7 cellular contexts compared by ENCODE assay signal in genomic region chr14:35826952-35827416, GRCh38. TPM values are rescaled to one million over a fixed set of nuclear protein-coding genes. Genes with fewer than 3 reads are reported as not detected.
DNase-seq lines count a peak whose midpoint lies in the region; ATAC-seq, FAIRE-seq and TF ChIP-seq lines count a peak whose summit lies in the region.

No MANE protein-coding gene starts in this region.

- TF ChIP-seq CTCF in HCT116 (IDR thresholded peaks at IDR 0.05 in 2 of 3, conservative IDR thresholded peaks at IDR 0.05 in 1 of 3; ENCODE audit: borderline replicate concordance in 1 of 3, insufficient read depth in 1 of 3, low read depth in 2 of 3, low read length in 2 of 3): no peak
- TF ChIP-seq CTCF in activated B cell treated with CpG ODN at 0.5 μM for 24 hours (IDR thresholded peaks at IDR 0.05): no peak
- TF ChIP-seq CTCF in GM13977 (IDR thresholded peaks at IDR 0.05; ENCODE audit: extremely low read depth, insufficient read depth, missing control alignments): no peak

- CTCF ChIA-PET in HCT116 (lab: Charles Lee) (interaction anchor here (1.2 to 2.2 kb wide), 4 partner anchors 9 to 18 kb away, joined by 5 to 15 read pairs (median 8); partner anchors contain the start of gene RALGAPA1), activated B cell treated with CpG ODN at 0.5 μM for 24 hours (lab: Charles Lee) (interaction anchor here (2.1 kb wide), 1 partner anchor 12 kb away, joined by 12 read pairs; no protein-coding TSS in a partner anchor)

- RAD21 ChIA-PET in HCT116 (lab: Charles Lee; ENCODE audit: low non-redundant PET in 1 of 2, low total read pairs in 2 of 2, uncharacterized antibody in 2 of 2, unreplicated experiment in 2 of 2): no interaction called here

- TF ChIP-seq RAD21 in HCT116 (IDR thresholded peaks at IDR 0.05; ENCODE audit: low read depth): no peak

- H3K4me2 ChIP-seq in HCT116 (ENCODE audit: low read length): peak overlapping the region; percentile 93

- no peaks in the 10 kb centered on the region for H3K9me3 Mint-ChIP-seq in activated B cell treated with CpG ODN at 0.5 μM for 24 hours
- no peaks in the 10 kb centered on the region for H3K9me3 Mint-ChIP-seq in stimulated activated naive B cell treated with anti-CD40 and anti-IgM and Interleukin-4, amounts not matched to agents 10 μg/mL and 1 μg/mL and 100 μg/mL, for 72 hours

- no peak for TF ChIP-seq POLR2A in HCT116 (IDR thresholded peaks at IDR 0.05; ENCODE audit: borderline replicate concordance, extremely low read depth, insufficient read depth, insufficient read length)

- no peaks in the 10 kb centered on the region for H3K27me3 ChIP-seq in HCT116 (ENCODE audit: insufficient read depth, low read length)

- FAIRE-seq in frontal cortex (lab: Jason Lieb, UNC): no peak

- peak overlapping the region; percentile 91 for H3K27ac ChIP-seq in HCT116 (ENCODE audit: low read depth, low read length)

- H3K4me3 ChIP-seq in HCT116 (replicated peaks in 1 of 2; ENCODE audit: low read depth in 1 of 2, low read length in 2 of 2) (peak overlapping the region; percentile 74 to 82), iPS-11a (ENCODE audit: low read depth, low read length) (peak overlapping the region; percentile 88)

- H3K79me2 ChIP-seq in HCT116 (ENCODE audit: insufficient read depth, low read length): no peaks in the 10 kb centered on the region

- H3K27ac Mint-ChIP-seq in activated B cell treated with CpG ODN at 0.5 μM for 24 hours: peak overlapping the region; percentile 65
- H3K27ac Mint-ChIP-seq in stimulated activated naive B cell treated with anti-CD40 and anti-IgM and Interleukin-4, amounts not matched to agents 10 μg/mL and 1 μg/mL and 100 μg/mL, for 72 hours: peak overlapping the region; percentile 97

- intact Hi-C loops in HCT116 (cut with micrococcal nuclease) (no loop called here), activated B cell treated with CpG ODN at 0.5 μM for 24 hours (cut with micrococcal nuclease) (loop anchor here (1.0 to 10.0 kb wide), 10 partner anchors 18 to 1365 kb away; partner anchors contain the start of genes CFL2, EAPP, FAM177A1 and MBIP)

- DNase-seq in HCT116 (ENCODE audit: low read depth, low spot score) (no peak), activated B cell treated with CpG ODN at 0.5 μM for 24 hours (no peak), GM13977 (ENCODE audit: low spot score) (no peak), frontal cortex (ENCODE audit: low spot score in 2 of 2) (no peak)
- DNase-seq in stimulated activated naive B cell treated with anti-CD40 and anti-IgM and Interleukin-4, amounts not matched to agents 10 μg/mL and 1 μg/mL and 100 μg/mL, for 72 hours: no peak

- H3K4me1 ChIP-seq in HCT116 (ENCODE audit: control insufficient read depth in 1 of 2, insufficient read depth in 2 of 2, low read length in 2 of 2): peaks cover 4 to 15% of the 10 kb centered on the region in 2 experiments

- H3K9ac ChIP-seq in HCT116 (ENCODE audit: low read length): peak overlapping the region; percentile 81

- H3K4me1 Mint-ChIP-seq in activated B cell treated with CpG ODN at 0.5 μM for 24 hours: peaks cover 19% of the 10 kb centered on the region
- H3K4me1 Mint-ChIP-seq in stimulated activated naive B cell treated with anti-CD40 and anti-IgM and Interleukin-4, amounts not matched to agents 10 μg/mL and 1 μg/mL and 100 μg/mL, for 72 hours: peaks cover 9 to 21% of the 10 kb centered on the region in 2 donors

- no peaks in the 10 kb centered on the region for H3K9me2 ChIP-seq in HCT116 (ENCODE audit: insufficient read depth)

- H4K20me1 ChIP-seq in HCT116 (ENCODE audit: insufficient read depth): no peaks in the 10 kb centered on the region

- BruUV-seq in HCT116 (replicated peaks; lab: Mats Ljungman, UMichigan): no TSS peak

- H3K4me3 Mint-ChIP-seq in activated B cell treated with CpG ODN at 0.5 μM for 24 hours: peak overlapping the region; percentile 87
- peak overlapping the region; percentile 90 to 94 for H3K4me3 Mint-ChIP-seq in stimulated activated naive B cell treated with anti-CD40 and anti-IgM and Interleukin-4, amounts not matched to agents 10 μg/mL and 1 μg/mL and 100 μg/mL, for 72 hours

- H3K36me3 Mint-ChIP-seq in activated B cell treated with CpG ODN at 0.5 μM for 24 hours (ENCODE audit: low read depth): peaks cover 12% of the 10 kb centered on the region
- H3K36me3 Mint-ChIP-seq in stimulated activated naive B cell treated with anti-CD40 and anti-IgM and Interleukin-4, amounts not matched to agents 10 μg/mL and 1 μg/mL and 100 μg/mL, for 72 hours: peaks cover 0 to 7% of the 10 kb centered on the region in 2 donors

- POLR2A ChIA-PET in HCT116 (lab: Charles Lee) (interaction anchor here (1.2 to 1.7 kb wide), 5 partner anchors 9 to 388 kb away, joined by 3 to 14 read pairs (median 10); partner anchors contain the start of gene RALGAPA1), activated B cell treated with CpG ODN at 0.5 μM for 24 hours (lab: Charles Lee) (interaction anchor here (0.5 to 2.2 kb wide), 7 partner anchors 17 to 1291 kb away, joined by 3 to 28 read pairs (median 4); partner anchors contain the start of genes FAM177A1 and RALGAPA1)

- ATAC-seq in HCT116 (no peak), activated B cell treated with CpG ODN at 0.5 μM for 24 hours (ENCODE audit: low read depth) (no peak), GM21576 (IDR thresholded peaks at IDR 0.05; ENCODE audit: unreplicated experiment) (no peak)
- ATAC-seq in stimulated activated naive B cell treated with anti-CD40 and anti-IgM and Interleukin-4, amounts not matched to agents 10 μg/mL and 1 μg/mL and 100 μg/mL, for 72 hours (replicated peaks): no peak

- no peaks in the 10 kb centered on the region for H3K27me3 Mint-ChIP-seq in activated B cell treated with CpG ODN at 0.5 μM for 24 hours
- H3K27me3 Mint-ChIP-seq in stimulated activated naive B cell treated with anti-CD40 and anti-IgM and Interleukin-4, amounts not matched to agents 10 μg/mL and 1 μg/mL and 100 μg/mL, for 72 hours: no peaks in the 10 kb centered on the region

- in situ Hi-C loops in GM13977 (cut with MboI; ENCODE audit: low pct_unique_long_range_greater_than_20kb, low sequenced_read_pairs, unreplicated experiment): no loop called here

- H3K36me3 ChIP-seq in HCT116 (ENCODE audit: control insufficient read depth in 1 of 2, insufficient read depth in 2 of 2, low read length in 2 of 2): no peaks in the 10 kb centered on the region

- peak overlapping the region; percentile 84 for H2AFZ ChIP-seq in HCT116 (ENCODE audit: low read depth, low read length, poor library complexity, severe bottlenecking)

- H3K9me3 ChIP-seq in HCT116 (ENCODE audit: control insufficient read depth in 1 of 2, insufficient read depth in 1 of 2, low read depth in 1 of 2, low read length in 2 of 2): no peaks in the 10 kb centered on the region

TF ChIP-seq in HCT116, 20 proteins besides CTCF, POLR2A, EP300 and RAD21:
- TF ChIP-seq ZFX (IDR thresholded peaks at IDR 0.05) (no peak), ZBTB33 (IDR thresholded peaks at IDR 0.05; ENCODE audit: extremely low read depth, insufficient replicate concordance, low read length) (no peak), SP1 (IDR thresholded peaks at IDR 0.05; ENCODE audit: low read depth) (no peak), ZNF274 (IDR thresholded peaks at IDR 0.05; ENCODE audit: low read depth, low read length) (no peak), JUND (IDR thresholded peaks at IDR 0.05) (no peak), FOSL1 (IDR thresholded peaks at IDR 0.05; ENCODE audit: low read depth) (no peak), EZH2 (IDR thresholded peaks at IDR 0.05) (no peak), CBX3 (IDR thresholded peaks at IDR 0.05; ENCODE audit: low read depth) (no peak), SIN3A (IDR thresholded peaks at IDR 0.05; ENCODE audit: low read depth) (no peak), CEBPB (IDR thresholded peaks at IDR 0.05; ENCODE audit: low read depth) (no peak), EZH2phosphoT487 (IDR thresholded peaks at IDR 0.05; ENCODE audit: borderline replicate concordance) (no peak)
TF ChIP-seq in HCT116: peak in this region for 0.

RNA-seq across cellular contexts. Expression of gene BRMS1L, which starts 0.8 kb away (rescaled TPM):
- total RNA-seq in HCT116 (2021; ENCODE audit: unreplicated experiment): 6.2 TPM
- 1.8 and 2.7 TPM in 2 replicates for polyA plus RNA-seq in HCT116 (2012)
- 3.7 and 4.4 TPM in 2 replicates for total RNA-seq in activated B cell treated with CpG ODN at 0.5 μM for 24 hours
- total RNA-seq in frontal cortex: 17.9 TPM

RNA-seq across cellular contexts. Expression of gene RALGAPA1, which starts 17.9 kb away (rescaled TPM):
- total RNA-seq in HCT116 (2021; ENCODE audit: unreplicated experiment) (29.3 TPM), activated B cell treated with CpG ODN at 0.5 μM for 24 hours (46.4 and 57.4 TPM in 2 replicates), frontal cortex (150 TPM)
- 5.4 and 6.6 TPM in 2 replicates for polyA plus RNA-seq in HCT116 (2012)
